ENCODE assay signal across 8 cellular contexts in the genomic region with DNA sequence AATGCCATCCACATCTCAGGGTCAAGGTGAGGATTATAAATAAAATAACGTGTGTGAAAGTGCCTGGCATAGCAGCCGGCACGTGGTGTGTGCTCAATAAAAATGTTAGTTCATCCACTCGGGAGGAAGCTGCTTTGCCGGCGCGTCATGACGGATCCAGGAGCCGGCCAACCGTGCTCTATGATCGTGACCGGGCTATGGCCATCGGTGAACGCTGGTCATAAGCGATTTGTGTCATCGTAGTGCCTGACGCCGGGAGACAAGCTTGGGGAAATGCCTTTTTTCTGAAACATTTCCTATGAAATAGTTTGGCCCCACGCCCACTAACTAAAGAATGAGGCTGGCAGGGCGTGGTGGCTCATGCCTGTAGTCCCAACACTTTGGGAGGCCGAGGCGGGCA.
A peak's percentile ranks its signal among the peaks of the same experiment; 100 is the strongest.
DNase-seq lines count a peak whose midpoint lies in the region; ATAC-seq and TF ChIP-seq lines count a peak whose summit lies in the region.

No MANE protein-coding gene starts in this region.

- intact Hi-C loops in Panc1 (cut with micrococcal nuclease; ENCODE audit: unreplicated experiment), result no loop called here

- no peaks in the 10 kb centered on the region for H3K36me3 Mint-ChIP-seq in endothelial cell (ENCODE audit: low read depth, unreplicated experiment)

- H3K27ac ChIP-seq in Panc1 (ENCODE audit: low read length) (no peak overlapping the region; the same call in 1 of the 2 replicates), muscle layer of colon (ENCODE audit: low read depth, low read length) (peak overlapping the region; percentile 74)

- no peaks in the 10 kb centered on the region for H3K27me3 ChIP-seq in Panc1 (ENCODE audit: control insufficient read depth, insufficient read depth, low read length)
- no peaks in the 10 kb centered on the region for H3K27me3 ChIP-seq in muscle layer of colon (ENCODE audit: control insufficient read depth in 1 of 2, insufficient read depth in 2 of 2, low read length in 2 of 2)

- H3K27ac Mint-ChIP-seq in endothelial cell (ENCODE audit: unreplicated experiment), result no peak overlapping the region

- H3K36me3 ChIP-seq in Panc1 (ENCODE audit: control insufficient read depth, insufficient read depth, low read length) (no peaks in the 10 kb centered on the region; the same call in 1 of the 2 replicates), muscle layer of colon (ENCODE audit: insufficient read depth, low read length) (no peaks in the 10 kb centered on the region)

- no peak for TF ChIP-seq CTCF in AG04449 (IDR thresholded peaks at IDR 0.05; ENCODE audit: insufficient read depth, low read length, missing control alignments)
- no peak for TF ChIP-seq CTCF in Panc1 (IDR thresholded peaks at IDR 0.05)
- TF ChIP-seq CTCF in endothelial cell (IDR thresholded peaks at IDR 0.05; ENCODE audit: unreplicated experiment), result no peak
- TF ChIP-seq CTCF in GM20000 (IDR thresholded peaks at IDR 0.05; ENCODE audit: extremely low read depth, missing control alignments), result no peak

- H3K4me1 ChIP-seq in Panc1 (ENCODE audit: control insufficient read depth, insufficient read depth, low read length) (no peaks in the 10 kb centered on the region; the same call in 1 of the 2 replicates), muscle layer of colon (ENCODE audit: insufficient read depth, low read length) (peaks cover 6% of the 10 kb centered on the region)

- no peaks in the 10 kb centered on the region for H3K9me3 Mint-ChIP-seq in endothelial cell (ENCODE audit: unreplicated experiment)

- peaks cover 11% of the 10 kb centered on the region for H3K27me3 Mint-ChIP-seq in endothelial cell (ENCODE audit: unreplicated experiment)

- CTCF ChIA-PET in AG04449 (lab: Yijun Ruan, JAX), result interaction anchor here (1.0 to 6.5 kb wide), 5 partner anchors 8 to 103 kb away, joined by 3 to 33 read pairs (median 5); a partner anchor contains a TSS
- CTCF ChIA-PET in Panc1 (lab: Charles Lee), result no interaction called here

- peaks cover 10% of the 10 kb centered on the region for H3K4me1 Mint-ChIP-seq in endothelial cell (ENCODE audit: unreplicated experiment)

- POLR2A ChIA-PET in AG04449 (lab: Yijun Ruan, JAX) (interaction anchor here (0.8 to 1.1 kb wide), 3 partner anchors 61 to 249 kb away, joined by 3 to 5 read pairs (median 3); a partner anchor contains a TSS), Panc1 (lab: Charles Lee) (no interaction called here)

- H3K4me3 Mint-ChIP-seq in endothelial cell (ENCODE audit: unreplicated experiment), result peak overlapping the region; percentile 82

- peak; percentile 67 for ATAC-seq in Panc1
- ATAC-seq in activated CD4-positive, CD25-positive, alpha-beta regulatory T cell treated with anti-CD3 and anti-CD28 coated beads, Interleukin-2, amount 50 U/mL, for 24 hours, result no peak

- H3K4me3 ChIP-seq in AG04449 (ENCODE audit: low read depth, low read length) (peak overlapping the region; percentile 59), Panc1 (ENCODE audit: low read depth in 2 of 2, low read length in 2 of 2) (peak overlapping the region; percentile 38 to 53), muscle layer of colon (ENCODE audit: low read depth in 1 of 2, low read length in 2 of 2) (peak overlapping the region in 1 of 2 donors; percentile 51)

- no peaks in the 10 kb centered on the region for H3K9me3 ChIP-seq in Panc1 (ENCODE audit: control insufficient read depth, insufficient read depth, low read depth, low read length)
- H3K9me3 ChIP-seq in muscle layer of colon (ENCODE audit: low read length), result no peaks in the 10 kb centered on the region

- BruUV-seq in Panc1 (replicated peaks; lab: Mats Ljungman, UMichigan), result no TSS peak

- in situ Hi-C loops in Panc1 (cut with HindIII; ENCODE audit: low pct_unique_long_range_greater_than_20kb, low sequenced_read_pairs), result no loop called here

- DNase-seq in AG04449 (ENCODE audit: low read depth, low spot score), result peak; percentile 86
- DNase-seq in Panc1 (ENCODE audit: low read depth, low spot score), result no peak
- DNase-seq in endothelial cell (ENCODE audit: low spot score), result no peak
- no peak for DNase-seq in ecto neural progenitor cell (ENCODE audit: low spot score)
- DNase-seq in stimulated activated CD4-positive, alpha-beta T cell treated with anti-CD3 and anti-CD28 coated beads, Interleukin-4, amount 100 ng/mL, for 24 hours, result no peak
- DNase-seq in GM20000 (ENCODE audit: low spot score), result no peak

- H3K9ac ChIP-seq in muscle layer of colon (ENCODE audit: low read length), result no peak overlapping the region
